In genomic region chr9:76232861-76233499, GRCh38 we compare ENCODE assay signal across 21 cellular contexts.
"Had no signal": no experiment of that assay in that cellular context is flagged by ENCODE, and none has a peak within 500 bp of the region (broad histone marks: within the 10 kb centered on the region; RNA-seq: fewer than 3 reads in every experiment).

No MANE protein-coding gene starts in this region.

- ATAC-seq: effector memory CD8-positive, alpha-beta T cell; esophagus mucosa; foreskin keratinocyte; gastroesophageal sphincter; heart left ventricle; left lung; lower lobe of right lung; mucosa of descending colon; naive thymus-derived CD4-positive, alpha-beta T cell had no signal

- H3K36me3 ChIP-seq: colonic mucosa, esophagus squamous epithelium, gastroesophageal sphincter, heart left ventricle, left lung, lower lobe of right lung had no signal

- H3K9me3 ChIP-seq: colonic mucosa, esophagus squamous epithelium, gastroesophageal sphincter, heart left ventricle, left lung, lower lobe of right lung, mucosa of descending colon had no signal

- H3K4me1 ChIP-seq: colonic mucosa, esophagus squamous epithelium, foreskin keratinocyte, gastroesophageal sphincter, heart left ventricle, left lung, lower lobe of right lung had no signal

- H3K4me1 Mint-ChIP-seq: endodermal cell; mesothelial cell of epicardium; naive thymus-derived CD4-positive, alpha-beta T cell had no signal

- DNase-seq: colonic mucosa; cortex of kidney; effector CD8-positive, alpha-beta T cell; effector memory CD8-positive, alpha-beta T cell; erythroblast; esophagus squamous epithelium; foreskin keratinocyte; heart left ventricle; hippocampal formation; left cardiac atrium; left lung; lower lobe of right lung; mesenchymal stem cell; mucosa of descending colon; naive thymus-derived CD4-positive, alpha-beta T cell had no signal

- H3K27ac ChIP-seq: colonic mucosa, epithelial cell of prostate, esophagus squamous epithelium, foreskin keratinocyte, gastroesophageal sphincter, heart left ventricle, left lung, lower lobe of right lung had no signal

- H3K9me3 Mint-ChIP-seq: dendritic cell treated with granulocyte-macrophage colony-stimulating factor and Interleukin-4, amounts not matched to agents 40 ng/mL and 50 ng/mL, for 4 days; endodermal cell; mesothelial cell of epicardium had no signal

- H3K27me3 ChIP-seq: colonic mucosa, esophagus squamous epithelium, foreskin keratinocyte, gastroesophageal sphincter, left lung had no signal

- H3K36me3 Mint-ChIP-seq: mesothelial cell of epicardium; naive thymus-derived CD4-positive, alpha-beta T cell had no signal

- H3K4me3 ChIP-seq: colonic mucosa, esophagus squamous epithelium, gastroesophageal sphincter, heart left ventricle, left lung, lower lobe of right lung, mucosa of descending colon had no signal

- H3K27ac Mint-ChIP-seq: dendritic cell treated with granulocyte-macrophage colony-stimulating factor and Interleukin-4, amounts not matched to agents 40 ng/mL and 50 ng/mL, for 4 days; effector memory CD8-positive, alpha-beta T cell; endodermal cell; mesothelial cell of epicardium; naive thymus-derived CD4-positive, alpha-beta T cell had no signal

- H3K4me3 Mint-ChIP-seq: dendritic cell treated with granulocyte-macrophage colony-stimulating factor and Interleukin-4, amounts not matched to agents 40 ng/mL and 50 ng/mL, for 4 days; effector memory CD8-positive, alpha-beta T cell; endodermal cell; mesothelial cell of epicardium; naive thymus-derived CD4-positive, alpha-beta T cell had no signal
